ENCODE assay signal across 9 cellular contexts in the genomic region with DNA sequence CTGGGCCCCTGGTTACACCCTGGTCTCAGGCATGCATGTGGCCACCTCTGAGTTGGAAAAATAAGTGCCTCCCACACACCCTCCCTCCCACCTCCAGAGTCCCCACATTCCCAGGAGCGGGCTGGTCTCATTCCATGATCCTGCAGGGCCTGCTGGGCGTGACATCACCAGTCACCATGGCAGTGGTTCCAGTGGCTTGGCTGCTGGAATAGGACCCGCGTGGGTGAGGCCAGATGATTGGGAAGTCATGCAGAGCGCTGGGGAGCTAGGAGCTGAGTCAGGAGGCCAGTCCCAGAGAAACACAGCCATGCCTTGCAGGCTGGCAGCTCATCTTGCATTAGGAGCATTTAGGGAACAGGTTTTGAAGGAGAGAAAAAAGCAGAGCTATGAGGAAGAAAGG.
DNase-seq lines count a peak whose midpoint lies in the region; ATAC-seq, FAIRE-seq and TF ChIP-seq lines count a peak whose summit lies in the region.
"Had no signal": no experiment of that assay in that cellular context is flagged by ENCODE, and none has a peak within 500 bp of the region (broad histone marks: within the 10 kb centered on the region; RNA-seq: fewer than 3 reads in every experiment).

No MANE protein-coding gene starts in this region.

- TF ChIP-seq POLR2A in spleen (IDR thresholded peaks at IDR 0.05) = no peak

- CTCF ChIA-PET in HEK293 (lab: Yijun Ruan, JAX) = interaction anchor here (0.7 to 3.2 kb wide), 27 partner anchors 8 to 915 kb away, joined by 3 to 23 read pairs (median 4); no protein-coding TSS in a partner anchor

- H3K36me3 ChIP-seq in HEK293 (ENCODE audit: control insufficient read depth in 2 of 2, insufficient read depth in 1 of 2, low read length in 2 of 2) (no peaks in the 10 kb centered on the region), kidney (ENCODE audit: control insufficient read depth in 1 of 2, insufficient read depth in 2 of 2, low read length in 2 of 2) (no peaks in the 10 kb centered on the region), spleen (no peaks in the 10 kb centered on the region)
- H3K36me3 ChIP-seq: SJSA1 had no signal

- FAIRE-seq in kidney (lab: Jason Lieb, UNC) = peak; percentile 74

- WGBS in spleen, 5 donors = 53 to 67% (median 61%) methylated on average over 5 of the region's 5 CpGs

- H3K9me3 ChIP-seq in HEK293 (ENCODE audit: control insufficient read depth, insufficient read depth, low read depth, low read length) (no peaks in the 10 kb centered on the region), kidney (ENCODE audit: control insufficient read depth in 1 of 2, low read length in 2 of 2) (no peaks in the 10 kb centered on the region), spleen (no peaks in the 10 kb centered on the region)
- H3K9me3 ChIP-seq: SJSA1 had no signal

- DNase-seq in choroid plexus epithelial cell (ENCODE audit: low read depth) (peak; percentile 58), kidney (peak; percentile 97), spleen (no peak), OCI-M1 (lab: John Stamatoyannopoulos, UW) (no peak), NOMO-1 treated with DMSO at 0.1 percent for 48 hours (lab: John Stamatoyannopoulos, UW; ENCODE audit: unreplicated experiment) (no peak)
- no peak for DNase-seq in stimulated activated naive CD4-positive, alpha-beta T cell (lab: John Stamatoyannopoulos, UW)

- no peak for ATAC-seq in HG03521 (IDR thresholded peaks at IDR 0.05; ENCODE audit: unreplicated experiment)

- peak overlapping the region in 1 of 2 donors; percentile 65 for H3K9ac ChIP-seq in kidney (ENCODE audit: low read length in 2 of 2)

- no peaks in the 10 kb centered on the region for H3K27me3 ChIP-seq in spleen (replicated peaks in 1 of 7)
- H3K27me3 ChIP-seq: SJSA1 had no signal

- H3K4me3 ChIP-seq in HEK293 (ENCODE audit: low read depth, low read length) (no peak overlapping the region), choroid plexus epithelial cell (ENCODE audit: low read depth, low read length) (no peak overlapping the region), kidney (ENCODE audit: low read length in 2 of 2) (no peak overlapping the region), spleen (no peak overlapping the region)
- H3K4me3 ChIP-seq: SJSA1 had no signal

- intact Hi-C loops in kidney (cut with DNase I) = loop anchor here (10.0 kb wide), 1 partner anchor 103 kb away; no protein-coding TSS in a partner anchor
- intact Hi-C loops in spleen (cut with DNase I; ENCODE audit: low total_unique reads) = loop anchor here (10.0 kb wide), 1 partner anchor 103 kb away; no protein-coding TSS in a partner anchor

- TF ChIP-seq CTCF in HEK293 (tag by site-specific recombination; IDR thresholded peaks at IDR 0.05) = no peak
- TF ChIP-seq CTCF in choroid plexus epithelial cell (conservative IDR thresholded peaks at IDR 0.05; ENCODE audit: low read depth, low read length) = no peak
- TF ChIP-seq CTCF in kidney (IDR thresholded peaks at IDR 0.05; ENCODE audit: borderline replicate concordance, extremely low read depth, insufficient read depth) = no peak
- no peak for TF ChIP-seq CTCF in spleen (IDR thresholded peaks at IDR 0.05 in 8 of 11, conservative IDR thresholded peaks at IDR 0.05 in 3 of 11)

- POLR2A ChIA-PET in HEK293 (lab: Yijun Ruan, JAX) = no interaction called here

- H3K27ac ChIP-seq in HEK293 (ENCODE audit: extremely low read depth, low read depth, low read length) (no peak overlapping the region), kidney (ENCODE audit: low read depth in 2 of 2, low read length in 2 of 2) (peak overlapping the region; percentile 85 to 88), spleen (peak overlapping the region in 5 of 8 donors; percentile 41 to 62 (median 49))
- H3K27ac ChIP-seq: SJSA1 had no signal

- H3K4me1 ChIP-seq in HEK293 (ENCODE audit: control insufficient read depth, insufficient read depth, low read length) (no peaks in the 10 kb centered on the region), kidney (ENCODE audit: control insufficient read depth in 1 of 2, insufficient read depth in 1 of 2, low read depth in 1 of 2, low read length in 2 of 2) (peaks cover 45 to 56% of the 10 kb centered on the region in 2 donors), spleen (peaks cover 0 to 89% (median 44%) of the 10 kb centered on the region in 6 donors)

TF ChIP-seq in HEK293, 187 proteins besides CTCF, POLR2A, EP300 and RAD21:
- TF ChIP-seq ZFP69B (tag by site-specific recombination; IDR thresholded peaks at IDR 0.05) = no peak
- TF ChIP-seq ZNF391 (tag by site-specific recombination; IDR thresholded peaks at IDR 0.05; ENCODE audit: borderline replicate concordance, low read depth) = no peak
- TF ChIP-seq ZNF335 (tag by site-specific recombination; conservative IDR thresholded peaks at IDR 0.05) = peak; percentile 8; the same call in 1 of the 2 replicates
- TF ChIP-seq ZIC2 (tag by site-specific recombination; IDR thresholded peaks at IDR 0.05) = peak; percentile 86
- TF ChIP-seq, protein P1, sequence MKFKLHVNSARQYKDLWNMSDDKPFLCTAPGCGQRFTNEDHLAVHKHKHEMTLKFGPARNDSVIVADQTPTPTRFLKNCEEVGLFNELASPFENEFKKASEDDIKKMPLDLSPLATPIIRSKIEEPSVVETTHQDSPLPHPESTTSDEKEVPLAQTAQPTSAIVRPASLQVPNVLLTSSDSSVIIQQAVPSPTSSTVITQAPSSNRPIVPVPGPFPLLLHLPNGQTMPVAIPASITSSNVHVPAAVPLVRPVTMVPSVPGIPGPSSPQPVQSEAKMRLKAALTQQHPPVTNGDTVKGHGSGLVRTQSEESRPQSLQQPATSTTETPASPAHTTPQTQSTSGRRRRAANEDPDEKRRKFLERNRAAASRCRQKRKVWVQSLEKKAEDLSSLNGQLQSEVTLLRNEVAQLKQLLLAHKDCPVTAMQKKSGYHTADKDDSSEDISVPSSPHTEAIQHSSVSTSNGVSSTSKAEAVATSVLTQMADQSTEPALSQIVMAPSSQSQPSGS (tag by site-specific recombination; IDR thresholded peaks at IDR 0.05; ENCODE audit: low read depth) = no peak
- no peak for TF ChIP-seq SALL2 (tag by site-specific recombination; IDR thresholded peaks at IDR 0.05; ENCODE audit: borderline replicate concordance)
- no peak for TF ChIP-seq ZNF658 (tag by site-specific recombination; IDR thresholded peaks at IDR 0.05)
- TF ChIP-seq WT1 (tag by site-specific recombination; IDR thresholded peaks at IDR 0.05) = no peak
- TF ChIP-seq ZNF626 (tag by site-specific recombination; IDR thresholded peaks at IDR 0.05) = no peak
- no peak for TF ChIP-seq ZNF266 (tag by site-specific recombination; IDR thresholded peaks at IDR 0.05; ENCODE audit: low read depth)
- no peak for TF ChIP-seq GFI1B (tag by site-specific recombination; IDR thresholded peaks at IDR 0.05)
- no peak for TF ChIP-seq ZNF677 (tag by site-specific recombination; IDR thresholded peaks at IDR 0.05)
- no peak for TF ChIP-seq ZFP41 (tag by site-specific recombination; IDR thresholded peaks at IDR 0.05; ENCODE audit: borderline replicate concordance)
- no peak for TF ChIP-seq ZSCAN5A (tag by site-specific recombination; IDR thresholded peaks at IDR 0.05)
- peak; percentile 98 for TF ChIP-seq ZFHX2 (tag by site-specific recombination; conservative IDR thresholded peaks at IDR 0.05)
- TF ChIP-seq EGR2 (tag by site-specific recombination; IDR thresholded peaks at IDR 0.05; ENCODE audit: low read depth) = peak; percentile 96
- no peak for TF ChIP-seq ZBTB21 (tag by site-specific recombination; IDR thresholded peaks at IDR 0.05)
- TF ChIP-seq ZNF596 (tag by site-specific recombination; IDR thresholded peaks at IDR 0.05) = no peak

Comparison
In these comparisons a context has a peak if more than half of its experiments do, and no peak if none do; other contexts are left out.
1. DNase-seq: peak in choroid plexus epithelial cell (single experiment) and kidney (single experiment); none in spleen (single experiment), stimulated activated naive CD4-positive, alpha-beta T cell (0 of 6), OCI-M1 (single experiment) and NOMO-1 treated with DMSO at 0.1 percent for 48 hours (single experiment).